In genomic region chr18:40197711-40198110, GRCh38 we compare ENCODE assay signal across 30 cellular contexts.
"Had no signal": no experiment of that assay in that cellular context is flagged by ENCODE, and none has a peak within 500 bp of the region (broad histone marks: within the 10 kb centered on the region; RNA-seq: fewer than 3 reads in every experiment).

No MANE protein-coding gene starts in this region.

- H3K27me3 ChIP-seq: brain microvascular endothelial cell, SJCRH30 had no signal

- H3K27ac Mint-ChIP-seq: activated CD4-positive, alpha-beta T cell treated with anti-CD3 and anti-CD28 coated beads for 36 hours; activated CD4-positive, alpha-beta T cell treated with anti-CD3 and anti-CD28 coated beads, Interleukin-2, amount 10 ng/mL, durations not matched to agents 7 days and 5 days; activated CD8-positive, alpha-beta T cell treated with anti-CD3 and anti-CD28 coated beads, Interleukin-2, amount 10 ng/mL, durations not matched to agents 7 days and 5 days; activated naive CD4-positive, alpha-beta T cell treated with anti-CD3 and anti-CD28 coated beads for 36 hours; activated naive CD8-positive, alpha-beta T cell; activated naive CD8-positive, alpha-beta T cell treated with anti-CD3 and anti-CD28 coated beads, Interleukin-2, amount 50 U/mL, for 24 hours; activated T-cell treated with anti-CD3 and anti-CD28 coated beads, Interleukin-2, amount 50 U/mL, for 24 hours; activated T-helper 1 cell treated with anti-CD3 and anti-CD28 coated beads, Interleukin-12 subunit alpha, Interleukin-12 subunit beta, Interleukin-2, Interleukin-4 antibody, amounts not matched to agents 30 ng/mL and 10 ng/mL and 1 ng/mL, durations not matched to agents 14 hours and 24 hours and 36 hours; T-helper 1 cell treated with Interleukin-12 subunit alpha and Interleukin-12 subunit beta and Interleukin-4 antibody, amounts not matched to agents 30 μg/mL and 1 μg/mL, for 36 hours; T-helper 2 cell treated with Interferon-gamma antibody and Interleukin-4, amounts not matched to agents 5 μg/mL and 100 μg/mL, for 36 hours; WTC11 had no signal

- DNase-seq: activated CD4-positive, alpha-beta T cell treated with anti-CD3 and anti-CD28 coated beads for 36 hours; activated CD4-positive, alpha-beta T cell treated with anti-CD3 and anti-CD28 coated beads, Interleukin-2, amount 10 ng/mL, durations not matched to agents 7 days and 5 days; activated CD4-positive, alpha-beta T cell treated with anti-CD3 and anti-CD28 coated beads, Interleukin-2, amount 50 U/mL, for 48 hours; activated CD8-positive, alpha-beta T cell treated with anti-CD3 and anti-CD28 coated beads, Interleukin-2, amount 10 ng/mL, durations not matched to agents 7 days and 5 days; activated gamma-delta T cell treated with Interleukin-2 at 50 U/mL for 16 hours; activated naive CD4-positive, alpha-beta T cell treated with anti-CD3 and anti-CD28 coated beads for 36 hours; activated naive CD8-positive, alpha-beta T cell treated with anti-CD3 and anti-CD28 coated beads, Interleukin-2, amount 50 U/mL, for 24 hours; activated T-cell treated with anti-CD3 and anti-CD28 coated beads, Interleukin-2, amount 50 U/mL, for 24 hours; aorta; brain microvascular endothelial cell; central memory CD4-positive, alpha-beta T cell; MM.1S; MV-4-11; NCI-H1092; NCI-H1436 treated with DMSO at 0.1 percent for 48 hours; NCI-H187 treated with DMSO at 0.1 percent for 48 hours; NCI-H2081 treated with DMSO at 0.1 percent for 48 hours; NCI-H226; NCI-H524 treated with DMSO at 0.1 percent for 48 hours; NCI-H748 treated with DMSO at 0.1 percent for 48 hours; NK-92 treated with Interleukin-12 subunit alpha and Interleukin-12 subunit beta, amount 100 ng/mL, for 24 hours; Right ventricle myocardium superior; SJCRH30 had no signal

- H3K9ac ChIP-seq: KMS-11 had no signal

- H3K4me3 Mint-ChIP-seq: activated CD4-positive, alpha-beta T cell treated with anti-CD3 and anti-CD28 coated beads for 36 hours; activated CD4-positive, alpha-beta T cell treated with anti-CD3 and anti-CD28 coated beads, Interleukin-2, amount 10 ng/mL, durations not matched to agents 7 days and 5 days; activated CD8-positive, alpha-beta T cell treated with anti-CD3 and anti-CD28 coated beads, Interleukin-2, amount 10 ng/mL, durations not matched to agents 7 days and 5 days; activated naive CD4-positive, alpha-beta T cell treated with anti-CD3 and anti-CD28 coated beads for 36 hours; activated naive CD8-positive, alpha-beta T cell; activated naive CD8-positive, alpha-beta T cell treated with anti-CD3 and anti-CD28 coated beads, Interleukin-2, amount 50 U/mL, for 24 hours; activated T-cell treated with anti-CD3 and anti-CD28 coated beads, Interleukin-2, amount 50 U/mL, for 24 hours; activated T-helper 1 cell treated with anti-CD3 and anti-CD28 coated beads, Interleukin-12 subunit alpha, Interleukin-12 subunit beta, Interleukin-2, Interleukin-4 antibody, amounts not matched to agents 30 ng/mL and 10 ng/mL and 1 ng/mL, durations not matched to agents 14 hours and 24 hours and 36 hours; T-helper 1 cell treated with Interleukin-12 subunit alpha and Interleukin-12 subunit beta and Interleukin-4 antibody, amounts not matched to agents 30 μg/mL and 1 μg/mL, for 36 hours; T-helper 2 cell treated with Interferon-gamma antibody and Interleukin-4, amounts not matched to agents 5 μg/mL and 100 μg/mL, for 36 hours; WTC11 had no signal

- H3K4me3 ChIP-seq: SJCRH30, SK-N-MC had no signal

- H3K4me1 Mint-ChIP-seq: activated CD4-positive, alpha-beta T cell treated with anti-CD3 and anti-CD28 coated beads for 36 hours; activated CD4-positive, alpha-beta T cell treated with anti-CD3 and anti-CD28 coated beads, Interleukin-2, amount 10 ng/mL, durations not matched to agents 7 days and 5 days; activated naive CD8-positive, alpha-beta T cell treated with anti-CD3 and anti-CD28 coated beads, Interleukin-2, amount 50 U/mL, for 24 hours had no signal

- H3K27ac ChIP-seq: brain microvascular endothelial cell, KMS-11, SJCRH30, SK-N-MC had no signal

- H3K36me3 ChIP-seq: brain microvascular endothelial cell, SJCRH30 had no signal

- H3K9me3 ChIP-seq: SJCRH30 had no signal

- H3K4me1 ChIP-seq: SJCRH30 had no signal

- H3K36me3 Mint-ChIP-seq: activated naive CD8-positive, alpha-beta T cell had no signal

- H3K27me3 Mint-ChIP-seq: activated CD4-positive, alpha-beta T cell treated with anti-CD3 and anti-CD28 coated beads for 36 hours; activated CD4-positive, alpha-beta T cell treated with anti-CD3 and anti-CD28 coated beads, Interleukin-2, amount 10 ng/mL, durations not matched to agents 7 days and 5 days; activated naive CD8-positive, alpha-beta T cell; activated naive CD8-positive, alpha-beta T cell treated with anti-CD3 and anti-CD28 coated beads, Interleukin-2, amount 50 U/mL, for 24 hours; activated T-cell treated with anti-CD3 and anti-CD28 coated beads, Interleukin-2, amount 50 U/mL, for 24 hours had no signal
